ENCODE assay signal across 8 cellular contexts in genomic region chr15:29270169-29270955, GRCh38. TPM values are rescaled to one million over a fixed set of nuclear protein-coding genes. Genes with fewer than 3 reads are reported as not detected.
DNase-seq lines count a peak whose midpoint lies in the region; ATAC-seq and TF ChIP-seq lines count a peak whose summit lies in the region.

No MANE protein-coding gene starts in this region.

- H3K27ac Mint-ChIP-seq in mesothelial cell of epicardium = peak overlapping the region; percentile 95

- H3K4me1 ChIP-seq in ACC112 (ENCODE audit: control insufficient read depth, insufficient read depth, low read length, unreplicated experiment) = peaks cover 8% of the 10 kb centered on the region

- H3K36me3 ChIP-seq in ACC112 (ENCODE audit: insufficient read depth, low read length) = no peaks in the 10 kb centered on the region

- peak; percentile 22 for DNase-seq in RKO (ENCODE audit: low spot score)
- DNase-seq in choroid plexus epithelial cell (ENCODE audit: low read depth) = peak; percentile 36
- DNase-seq in mesothelial cell of epicardium (ENCODE audit: low spot score in 2 of 2, unreplicated experiment in 2 of 2) = no peak
- no peak for DNase-seq in KG1 (lab: John Stamatoyannopoulos, UW)
- DNase-seq in activated CD4-positive, CD25-positive, alpha-beta regulatory T cell (lab: John Stamatoyannopoulos, UW) = no peak

- peaks cover 5% of the 10 kb centered on the region for H3K27me3 Mint-ChIP-seq in mesothelial cell of epicardium (ENCODE audit: low read depth)

- peak overlapping the region; percentile 3; the same call in 1 of the 2 replicates for H3K27ac ChIP-seq in ACC112 (ENCODE audit: low read depth, low read length)

- H3K79me2 ChIP-seq in ACC112 (ENCODE audit: control insufficient read depth, insufficient read depth, low read length, unreplicated experiment) = peaks cover 16% of the 10 kb centered on the region

- no peak for TF ChIP-seq CTCF in choroid plexus epithelial cell (conservative IDR thresholded peaks at IDR 0.05; ENCODE audit: low read depth, low read length)
- TF ChIP-seq CTCF in mesothelial cell of epicardium (IDR thresholded peaks at IDR 0.05; ENCODE audit: unreplicated experiment) = no peak

- H3K9me3 Mint-ChIP-seq in mesothelial cell of epicardium = no peaks in the 10 kb centered on the region

- H3K4me3 Mint-ChIP-seq in mesothelial cell of epicardium = peak overlapping the region; percentile 87

- peak overlapping the region; percentile 73 for H2AFZ ChIP-seq in ACC112 (ENCODE audit: low read length, unreplicated experiment)

- no peaks in the 10 kb centered on the region for H3K36me3 Mint-ChIP-seq in mesothelial cell of epicardium

- H3K4me3 ChIP-seq in ACC112 (ENCODE audit: low read depth, low read length) (peak overlapping the region; percentile 89), choroid plexus epithelial cell (ENCODE audit: low read depth, low read length) (peak overlapping the region; percentile 81)

- peaks cover 38% of the 10 kb centered on the region for H3K4me1 Mint-ChIP-seq in mesothelial cell of epicardium

- ATAC-seq in GM18511 (IDR thresholded peaks at IDR 0.05; ENCODE audit: unreplicated experiment) = peak; percentile 37
- peak; percentile 31 for ATAC-seq in HG02973 (IDR thresholded peaks at IDR 0.05; ENCODE audit: unreplicated experiment)

- peaks cover 11% of the 10 kb centered on the region; the same call in 1 of the 2 replicates for H3K27me3 ChIP-seq in ACC112 (ENCODE audit: insufficient read depth, low read length)

RNA-seq across cellular contexts. Expression of gene NSMCE3, which starts 0.7 kb away (rescaled TPM):
- total RNA-seq in mesothelial cell of epicardium = 9.0 to 9.3 TPM (median 9.1 TPM) in 3 replicates

Comparison
In these comparisons a context has a peak if more than half of its experiments do, and no peak if none do; other contexts are left out.
1. DNase-seq: peak in RKO (single experiment) and choroid plexus epithelial cell (single experiment); none in mesothelial cell of epicardium (0 of 2), KG1 (single experiment) and activated CD4-positive, CD25-positive, alpha-beta regulatory T cell (0 of 4).